Comparison of ENCODE assay signal across 10 cellular contexts in the genomic region with DNA sequence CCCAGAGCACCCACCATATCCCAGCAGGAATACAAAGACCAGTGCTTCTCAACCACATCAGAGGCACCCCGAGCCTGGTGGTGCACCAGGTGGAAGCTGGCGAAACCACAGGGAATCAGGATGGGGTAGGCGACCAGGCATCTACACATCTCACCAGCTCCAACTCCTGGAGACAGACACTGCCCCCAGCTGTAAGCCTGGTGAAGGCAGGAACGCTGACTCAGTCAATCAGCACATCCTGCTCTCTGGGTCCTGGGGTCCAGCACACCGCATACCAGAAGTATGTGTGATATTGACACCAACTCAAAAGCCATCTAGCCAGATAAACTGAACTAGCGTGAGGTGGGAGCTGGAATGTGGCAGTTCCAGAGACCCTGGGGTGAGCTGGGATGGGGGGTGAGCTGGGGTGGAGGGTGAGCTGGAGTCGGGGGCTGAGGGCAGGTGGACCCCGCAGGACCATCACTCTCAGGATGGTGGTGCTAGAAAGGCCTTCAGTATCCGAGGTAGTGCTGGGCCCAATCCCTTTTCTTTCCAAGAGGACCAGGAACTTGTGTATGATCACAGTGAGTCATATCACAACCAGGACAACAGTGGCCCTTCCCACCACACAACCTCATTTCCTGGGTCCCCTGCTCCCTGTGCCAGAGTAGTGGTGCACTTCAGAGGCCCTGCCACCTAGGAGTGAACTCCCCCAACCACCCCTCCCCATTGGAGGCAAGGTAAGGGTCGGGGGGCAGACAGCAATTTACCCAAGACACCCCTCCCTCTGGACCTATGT. TPM values are rescaled to one million over a fixed set of nuclear protein-coding genes. Genes with fewer than 3 reads are reported as not detected.
DNase-seq lines count a peak whose midpoint lies in the region; ATAC-seq and TF ChIP-seq lines count a peak whose summit lies in the region.
"Had no signal": no experiment of that assay in that cellular context is flagged by ENCODE, and none has a peak within 500 bp of the region (broad histone marks: within the 10 kb centered on the region; RNA-seq: fewer than 3 reads in every experiment).

No MANE protein-coding gene starts in this region.

- ATAC-seq in DND-41 (ENCODE audit: insufficient read depth, low read depth): no peak
- ATAC-seq in RWPE2 (ENCODE audit: low read depth): no peak
- peak; percentile 23 for ATAC-seq in esophagus mucosa
- no peak for ATAC-seq in HG03342 (IDR thresholded peaks at IDR 0.05; ENCODE audit: unreplicated experiment)
- no peak for ATAC-seq in GM18861 (IDR thresholded peaks at IDR 0.05; ENCODE audit: unreplicated experiment)
- ATAC-seq: upper lobe of right lung had no signal

- H3K27me3 ChIP-seq in DND-41 (ENCODE audit: insufficient read depth, low read length, poor library complexity) (peaks cover 5% of the 10 kb centered on the region), RWPE2 (ENCODE audit: insufficient read depth, poor library complexity, severe bottlenecking) (no peaks in the 10 kb centered on the region), rectal smooth muscle tissue (ENCODE audit: control insufficient read depth, insufficient read depth, low read length) (no peaks in the 10 kb centered on the region), Peyer's patch (no peaks in the 10 kb centered on the region)
- H3K27me3 ChIP-seq: upper lobe of right lung had no signal

- no peak overlapping the region for H2AFZ ChIP-seq in DND-41 (ENCODE audit: low read depth, low read length)

- H3K4me1 ChIP-seq in DND-41 (ENCODE audit: insufficient read depth, low read length) (peaks cover 24% of the 10 kb centered on the region), RWPE2 (ENCODE audit: insufficient read depth, poor library complexity, severe bottlenecking) (peaks cover 15% of the 10 kb centered on the region), rectal smooth muscle tissue (ENCODE audit: control insufficient read depth, insufficient read depth, low read length) (peaks cover 20% of the 10 kb centered on the region), Peyer's patch (peaks cover 0 to 28% (median 10%) of the 10 kb centered on the region in 4 donors)

- H3K79me2 ChIP-seq in DND-41 (ENCODE audit: insufficient read depth, low read length): peaks cover 34% of the 10 kb centered on the region

- TF ChIP-seq CTCF in DND-41 (IDR thresholded peaks at IDR 0.05; ENCODE audit: borderline replicate concordance, extremely low read depth, low read length, poor library complexity, severe bottlenecking): no peak
- no peak for TF ChIP-seq CTCF in RWPE2 (IDR thresholded peaks at IDR 0.05; ENCODE audit: poor library complexity, severe bottlenecking)
- TF ChIP-seq CTCF in Peyer's patch (IDR thresholded peaks at IDR 0.05): no peak

- H3K9me3 ChIP-seq in DND-41 (ENCODE audit: insufficient read depth, low read length, severe bottlenecking) (no peaks in the 10 kb centered on the region), RWPE2 (ENCODE audit: severe bottlenecking) (no peaks in the 10 kb centered on the region), Peyer's patch (no peaks in the 10 kb centered on the region)
- H3K9me3 ChIP-seq: upper lobe of right lung had no signal

- peaks cover 57% of the 10 kb centered on the region for H4K20me1 ChIP-seq in DND-41 (ENCODE audit: insufficient read depth, low read length)

- H3K36me3 ChIP-seq in DND-41 (ENCODE audit: insufficient read depth, low read length) (peaks cover 52% of the 10 kb centered on the region), RWPE2 (ENCODE audit: low read depth) (peaks cover 32% of the 10 kb centered on the region), rectal smooth muscle tissue (ENCODE audit: control insufficient read depth, insufficient read depth, low read length) (peaks cover 9% of the 10 kb centered on the region), Peyer's patch (peaks cover 0 to 14% (median 0%) of the 10 kb centered on the region in 3 donors)

- H3K4me2 ChIP-seq in DND-41 (ENCODE audit: insufficient read depth, low read length): peak overlapping the region; percentile 96

- no peak for TF ChIP-seq POLR2A in Peyer's patch (IDR thresholded peaks at IDR 0.05)

- H3K4me3 ChIP-seq in DND-41 (ENCODE audit: low read depth in 1 of 2, low read length in 2 of 2) (no peak overlapping the region), RWPE2 (ENCODE audit: severe bottlenecking) (no peak overlapping the region), rectal smooth muscle tissue (ENCODE audit: low read length) (no peak overlapping the region), Peyer's patch (no peak overlapping the region)

- no peak overlapping the region for H3K27ac ChIP-seq in DND-41 (ENCODE audit: low read length)
- peak overlapping the region; percentile 69 for H3K27ac ChIP-seq in RWPE2 (ENCODE audit: poor library complexity, severe bottlenecking)
- H3K27ac ChIP-seq in rectal smooth muscle tissue (ENCODE audit: low read depth, low read length): peak overlapping the region; percentile 4
- H3K27ac ChIP-seq in Peyer's patch: peak overlapping the region in 2 of 4 donors; percentile 77 to 85
- H3K27ac ChIP-seq: upper lobe of right lung had no signal

- no peak for DNase-seq in DND-41
- DNase-seq in RWPE2 (ENCODE audit: low spot score): no peak
- no peak for DNase-seq in stimulated activated CD8-positive, alpha-beta memory T cell treated with anti-CD3 and anti-CD28 coated beads, Interleukin-4, amount 100 ng/mL, for 48 hours
- DNase-seq in Peyer's patch: no peak
- DNase-seq: retina had no signal

- H3K9ac ChIP-seq in DND-41 (ENCODE audit: low read depth, low read length): no peak overlapping the region
- H3K9ac ChIP-seq in rectal smooth muscle tissue (ENCODE audit: low read length): peak overlapping the region; percentile 24

RNA-seq across cellular contexts. Expression of gene DBN1, which starts 2.5 kb away (rescaled TPM):
- total RNA-seq in esophagus mucosa (27.2 TPM), Peyer's patch (10 to 100 TPM; 14.2 to 77.6 (median 23.1) TPM)

RNA-seq across cellular contexts. Expression of gene PRR7, which starts 24.3 kb away (rescaled TPM):
- total RNA-seq in esophagus mucosa (4.3 TPM), Peyer's patch (1 to 10 TPM in 2 of 4 donors, under 1 TPM in 1, not detected in 1; 0.70 to 2.2 (median 1.9) TPM)

RNA-seq across cellular contexts. Expression of gene PDLIM7, which starts 26.5 kb away (rescaled TPM):
- total RNA-seq in esophagus mucosa (23.0 TPM), Peyer's patch (100 to 1,000 TPM in 1 of 4 donors, 10 to 100 TPM in 3; 17.4 to 137 (median 23.3) TPM)

RNA-seq across cellular contexts. Expression of gene DOK3, which starts 38.7 kb away (rescaled TPM):
- 3.3 TPM for total RNA-seq in esophagus mucosa
- total RNA-seq in Peyer's patch: 10 to 100 TPM in 1 of 4 donors, 1 to 10 TPM in 3; 2.1 to 52.0 (median 5.5) TPM

RNA-seq across cellular contexts. Expression of gene GRK6, which starts 44.5 kb away (rescaled TPM):
- 26.6 TPM for total RNA-seq in esophagus mucosa
- total RNA-seq in Peyer's patch: 100 to 1,000 TPM in 1 of 4 donors, 10 to 100 TPM in 3; 36.2 to 140 (median 40.7) TPM
